In the genomic region with DNA sequence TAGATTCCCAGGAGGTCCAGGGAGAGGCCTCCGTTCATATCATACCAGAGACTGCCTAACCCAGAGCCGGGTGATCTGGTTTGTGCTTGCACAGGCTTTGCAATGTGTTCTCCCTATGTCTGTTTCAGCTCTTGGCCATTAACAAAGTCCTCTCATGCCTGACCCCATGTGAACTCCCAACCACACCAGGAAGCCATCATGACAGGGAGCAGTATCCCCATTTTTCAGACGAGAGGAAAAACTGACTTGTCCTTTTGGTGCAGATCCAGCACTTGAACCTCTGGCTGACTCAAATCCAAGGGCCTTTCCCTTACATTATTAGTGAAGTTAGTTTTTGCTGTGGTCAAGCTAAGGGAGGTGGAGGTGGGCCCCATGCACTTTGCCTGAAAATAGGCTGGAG, we compare ENCODE assay signal across 16 cellular contexts. TPM values are rescaled to one million over a fixed set of nuclear protein-coding genes. Genes with fewer than 3 reads are reported as not detected.
DNase-seq lines count a peak whose midpoint lies in the region; ATAC-seq, FAIRE-seq and TF ChIP-seq lines count a peak whose summit lies in the region.
"Had no signal": no experiment of that assay in that cellular context is flagged by ENCODE, and none has a peak within 500 bp of the region (broad histone marks: within the 10 kb centered on the region; RNA-seq: fewer than 3 reads in every experiment).

No MANE protein-coding gene starts in this region.

- H3K27ac ChIP-seq in astrocyte (ENCODE audit: low read depth, low read length) (no peak overlapping the region), colonic mucosa (no peak overlapping the region)
- H3K27ac ChIP-seq: SJCRH30 had no signal

- TF ChIP-seq CTCF in HFFc6 (IDR thresholded peaks at IDR 0.05): no peak
- TF ChIP-seq CTCF in astrocyte (IDR thresholded peaks at IDR 0.05; ENCODE audit: insufficient read depth, low read depth, low read length): no peak
- no peak for TF ChIP-seq CTCF in colonic mucosa (IDR thresholded peaks at IDR 0.05)

- peaks cover 3% of the 10 kb centered on the region for H3K79me2 ChIP-seq in astrocyte (ENCODE audit: insufficient read depth, low read length)

- H3K4me3 ChIP-seq in astrocyte (ENCODE audit: insufficient read depth, low read depth, low read length): no peak overlapping the region
- H3K4me3 ChIP-seq in colonic mucosa: no peak overlapping the region
- H3K4me3 ChIP-seq: MG63, SJCRH30 had no signal

- H2AFZ ChIP-seq in astrocyte (ENCODE audit: low read depth, low read length): no peak overlapping the region

- no peaks in the 10 kb centered on the region for H3K4me1 ChIP-seq in astrocyte (ENCODE audit: insufficient read depth, low read length)
- no peaks in the 10 kb centered on the region for H3K4me1 ChIP-seq in colonic mucosa
- H3K4me1 ChIP-seq: SJCRH30 had no signal

- no peaks in the 10 kb centered on the region for H3K9me3 ChIP-seq in astrocyte (ENCODE audit: insufficient read depth, low read depth, low read length)
- H3K9me3 ChIP-seq in colonic mucosa: no peaks in the 10 kb centered on the region
- H3K9me3 ChIP-seq: MG63, SJCRH30 had no signal

- H3K36me3 Mint-ChIP-seq in HFFc6 (ENCODE audit: low read depth) (peaks cover 31% of the 10 kb centered on the region), astrocyte (ENCODE audit: low read depth, unreplicated experiment) (peaks cover 31% of the 10 kb centered on the region)
- peaks cover 27% of the 10 kb centered on the region for H3K36me3 Mint-ChIP-seq in natural killer cell treated with Interleukin-12 subunit alpha and Interleukin-12 subunit beta and Interleukin-15 and Interleukin-18, amount 100 ng/mL, for 72 hours

- intact Hi-C loops in colonic mucosa (cut with DNase I): no loop called here

- H3K27me3 Mint-ChIP-seq in HFFc6 (ENCODE audit: insufficient read depth) (no peaks in the 10 kb centered on the region; the same call in 1 of the 2 replicates), astrocyte (ENCODE audit: low read depth, unreplicated experiment) (no peaks in the 10 kb centered on the region)
- H3K27me3 Mint-ChIP-seq in natural killer cell treated with Interleukin-12 subunit alpha and Interleukin-12 subunit beta and Interleukin-15 and Interleukin-18, amount 100 ng/mL, for 72 hours: no peaks in the 10 kb centered on the region
- H3K27me3 Mint-ChIP-seq: B cell; CD4-positive, CD25-positive, alpha-beta regulatory T cell had no signal

- no peaks in the 10 kb centered on the region for H3K9me3 Mint-ChIP-seq in HFFc6
- no peaks in the 10 kb centered on the region for H3K9me3 Mint-ChIP-seq in astrocyte (ENCODE audit: unreplicated experiment)
- no peaks in the 10 kb centered on the region for H3K9me3 Mint-ChIP-seq in natural killer cell treated with Interleukin-12 subunit alpha and Interleukin-12 subunit beta and Interleukin-15 and Interleukin-18, amount 100 ng/mL, for 72 hours

- H3K4me1 Mint-ChIP-seq in HFFc6 (ENCODE audit: low read depth): peaks cover 7% of the 10 kb centered on the region
- H3K4me1 Mint-ChIP-seq in astrocyte (ENCODE audit: low read depth, unreplicated experiment): peaks cover 2% of the 10 kb centered on the region
- H3K4me1 Mint-ChIP-seq in natural killer cell treated with Interleukin-12 subunit alpha and Interleukin-12 subunit beta and Interleukin-15 and Interleukin-18, amount 100 ng/mL, for 72 hours (ENCODE audit: low read depth in 2 of 2): peaks cover 0 to 3% of the 10 kb centered on the region in 2 donors
- H3K4me1 Mint-ChIP-seq: B cell had no signal

- peaks cover 26% of the 10 kb centered on the region for H4K20me1 ChIP-seq in astrocyte (ENCODE audit: insufficient read depth, low read length)

- no peak overlapping the region for H3K9ac ChIP-seq in astrocyte (ENCODE audit: low read length)
- no peak overlapping the region for H3K9ac ChIP-seq in colonic mucosa (ENCODE audit: low read depth in 2 of 2, low read length in 2 of 2)

- H3K27me3 ChIP-seq in astrocyte (ENCODE audit: insufficient read depth, low read length): no peaks in the 10 kb centered on the region
- H3K27me3 ChIP-seq in colonic mucosa: no peaks in the 10 kb centered on the region
- H3K27me3 ChIP-seq: MG63, SJCRH30 had no signal

- peaks cover 23% of the 10 kb centered on the region for H3K36me3 ChIP-seq in astrocyte (ENCODE audit: insufficient read depth, low read length)
- no peaks in the 10 kb centered on the region for H3K36me3 ChIP-seq in colonic mucosa

- no peak overlapping the region for H3K4me3 Mint-ChIP-seq in HFFc6
- no peak overlapping the region for H3K4me3 Mint-ChIP-seq in astrocyte (ENCODE audit: unreplicated experiment)
- no peak overlapping the region for H3K4me3 Mint-ChIP-seq in natural killer cell treated with Interleukin-12 subunit alpha and Interleukin-12 subunit beta and Interleukin-15 and Interleukin-18, amount 100 ng/mL, for 72 hours
- H3K4me3 Mint-ChIP-seq: B cell; CD4-positive, CD25-positive, alpha-beta regulatory T cell had no signal

- H3K27ac Mint-ChIP-seq in HFFc6 (peak overlapping the region; percentile 4; the same call in 1 of the 2 replicates), astrocyte (ENCODE audit: unreplicated experiment) (no peak overlapping the region)
- H3K27ac Mint-ChIP-seq in natural killer cell treated with Interleukin-12 subunit alpha and Interleukin-12 subunit beta and Interleukin-15 and Interleukin-18, amount 100 ng/mL, for 72 hours: no peak overlapping the region
- H3K27ac Mint-ChIP-seq: B cell had no signal

- H3K4me2 ChIP-seq in astrocyte (ENCODE audit: low read length): no peak overlapping the region

- no peak for ATAC-seq in natural killer cell treated with Interleukin-12 subunit alpha and Interleukin-12 subunit beta and Interleukin-15 and Interleukin-18, amount 100 ng/mL, for 72 hours
- ATAC-seq: PC-3 had no signal

- FAIRE-seq in astrocyte (lab: Jason Lieb, UNC): no peak

- peak; percentile 5 for DNase-seq in HFFc6
- peak; percentile 58 for DNase-seq in astrocyte (ENCODE audit: low read depth)
- DNase-seq in iris pigment epithelial cell (ENCODE audit: low read depth): peak; percentile 48
- peak; percentile 11 for DNase-seq in stromal cell of bone marrow (ENCODE audit: low read depth)
- DNase-seq in colonic mucosa: no peak
- DNase-seq in iPS-NIHi11 (ENCODE audit: low spot score): no peak
- DNase-seq in natural killer cell treated with Interleukin-12 subunit alpha and Interleukin-12 subunit beta and Interleukin-15 and Interleukin-18, amount 100 ng/mL, for 72 hours (ENCODE audit: low spot score): no peak
- DNase-seq: CD4-positive, CD25-positive, alpha-beta regulatory T cell; DMS53; MG63; NCI-H1092 treated with DMSO at 0.1 percent for 48 hours; NCI-H510A treated with DMSO at 0.1 percent for 48 hours; NCI-H82; PC-3 had no signal

RNA-seq across cellular contexts. Expression of gene TEX10, which starts 58.4 kb away (rescaled TPM):
- 10 to 100 TPM; 25.7 to 29.5 (median 25.9) TPM for total RNA-seq in HFFc6 (2021; fragmentation: NEBNext Ultra II Directional; extraction: Animal tissue kit (Norgen Biotek cat#: 25700))
- total RNA-seq in astrocyte: 31.8 and 35.1 TPM in 2 replicates
- total RNA-seq in colonic mucosa: 10 to 100 TPM in 1 of 2 donors, 1 to 10 TPM in 1; 8.3 to 11.5 TPM
- 10 to 100 TPM; 17.3 to 37.7 TPM for total RNA-seq in natural killer cell treated with Interleukin-12 subunit alpha and Interleukin-12 subunit beta and Interleukin-15 and Interleukin-18, amount 100 ng/mL, for 72 hours

Comparison
In these comparisons a context has a peak if more than half of its experiments do, and no peak if none do; other contexts are left out.
1. DNase-seq: peak in HFFc6 (single experiment), astrocyte (single experiment), iris pigment epithelial cell (single experiment) and stromal cell of bone marrow (single experiment); none in colonic mucosa (single experiment), iPS-NIHi11 (single experiment) and natural killer cell treated with Interleukin-12 subunit alpha and Interleukin-12 subunit beta and Interleukin-15 and Interleukin-18, amount 100 ng/mL, for 72 hours (single experiment).